33 cellular contexts compared by ENCODE assay signal in genomic region chr19:42322305-42322704, GRCh38. TPM values are rescaled to one million over a fixed set of nuclear protein-coding genes. Genes with fewer than 3 reads are reported as not detected.
"Had no signal": no experiment of that assay in that cellular context is flagged by ENCODE, and none has a peak within 500 bp of the region (broad histone marks: within the 10 kb centered on the region; RNA-seq: fewer than 3 reads in every experiment).

No MANE protein-coding gene starts in this region.

- H3K4me3 ChIP-seq: left lung, lower lobe of right lung, ovary, skin epidermis, stomach, testis, thyroid gland, transverse colon, upper lobe of left lung, vagina had no signal

- H3K9me3 ChIP-seq: left lung, lower lobe of right lung, neutrophil, ovary, stomach, testis, thyroid gland, transverse colon, upper lobe of left lung, vagina had no signal

- H3K27ac Mint-ChIP-seq: immature natural killer cell; nephron; progenitor cell of endocrine pancreas; stimulated activated naive B cell treated with anti-CD40 and anti-IgM and Interleukin-4, amounts not matched to agents 10 μg/mL and 1 μg/mL and 100 μg/mL, for 72 hours had no signal

- H3K9me3 Mint-ChIP-seq: immature natural killer cell; naive thymus-derived CD8-positive, alpha-beta T cell; neural crest cell; stimulated activated naive B cell treated with anti-CD40 and anti-IgM and Interleukin-4, amounts not matched to agents 10 μg/mL and 1 μg/mL and 100 μg/mL, for 72 hours had no signal

- ATAC-seq: left colon; left lung; lower lobe of right lung; naive thymus-derived CD8-positive, alpha-beta T cell; right cardiac atrium; sciatic nerve; stimulated activated naive B cell treated with anti-CD40 and anti-IgM and Interleukin-4, amounts not matched to agents 10 μg/mL and 1 μg/mL and 100 μg/mL, for 72 hours; stimulated activated naive CD8-positive, alpha-beta T cell treated with anti-CD3 and anti-CD28 coated beads, Interleukin-15, Interleukin-2, amounts not matched to agents 100 U/mL and 50 U/mL, for 24 hours had no signal

- H3K27ac ChIP-seq: left lung, lower lobe of right lung, neutrophil, ovary, skin epidermis, stomach, testis, thyroid gland, transverse colon, upper lobe of left lung, vagina had no signal

- H3K27me3 ChIP-seq: ovary, testis had no signal

- H3K36me3 ChIP-seq: left lung, lower lobe of right lung, neutrophil, ovary, stomach, thyroid gland, transverse colon, upper lobe of left lung, vagina had no signal

- FAIRE-seq: islet of Langerhans, kidney had no signal

- H3K4me3 Mint-ChIP-seq: stimulated activated naive B cell treated with anti-CD40 and anti-IgM and Interleukin-4, amounts not matched to agents 10 μg/mL and 1 μg/mL and 100 μg/mL, for 72 hours had no signal

- DNase-seq: immature natural killer cell; kidney; left colon; left lung; lower lobe of right lung; mammary epithelial cell; mesenchymal stem cell; naive thymus-derived CD8-positive, alpha-beta T cell; occipital lobe; ovary; retina; stimulated activated CD4-positive, alpha-beta T cell treated with anti-CD3 and anti-CD28 coated beads, Interleukin-12 subunit alpha, Interleukin-12 subunit beta, amount 100 ng/mL, for 4 hours; stimulated activated CD4-positive, alpha-beta T cell treated with anti-CD3 and anti-CD28 coated beads, Interleukin-15, amount 100 ng/mL, for 24 hours; stimulated activated CD4-positive, alpha-beta T cell treated with anti-CD3 and anti-CD28 coated beads, Interleukin-2, amount 100 ng/mL, for 24 hours; stimulated activated CD4-positive, alpha-beta T cell treated with anti-CD3 and anti-CD28 coated beads, Interleukin-4, amount 100 ng/mL, for 1 hour; stimulated activated naive B cell treated with anti-CD40 and anti-IgM and Interleukin-4, amounts not matched to agents 10 μg/mL and 1 μg/mL and 100 μg/mL, for 72 hours; stimulated activated naive CD8-positive, alpha-beta T cell treated with anti-CD3 and anti-CD28 coated beads, Interleukin-15, Interleukin-2, amounts not matched to agents 100 U/mL and 50 U/mL, for 24 hours; stomach; testis; thyroid gland; transverse colon; upper lobe of left lung had no signal

RNA-seq across cellular contexts. Expression of gene TMEM145, which starts 9.2 kb away (rescaled TPM):
- total RNA-seq: kidney; lower lobe of right lung; naive thymus-derived CD8-positive, alpha-beta T cell; pulmonary artery endothelial cell; sciatic nerve; transverse colon; urinary bladder; vagina had no signal
- polyA plus RNA-seq: immature natural killer cell; naive thymus-derived CD8-positive, alpha-beta T cell had no signal

RNA-seq across cellular contexts. Expression of gene PRR19, which starts 20.4 kb away (rescaled TPM):
- total RNA-seq: stomach, urinary bladder, vagina had no signal
